ENCODE assay signal across 23 cellular contexts in genomic region chr1:53517109-53517508, GRCh38. TPM values are rescaled to one million over a fixed set of nuclear protein-coding genes. Genes with fewer than 3 reads are reported as not detected.
"Had no signal": no experiment of that assay in that cellular context is flagged by ENCODE, and none has a peak within 500 bp of the region (broad histone marks: within the 10 kb centered on the region; RNA-seq: fewer than 3 reads in every experiment).

No MANE protein-coding gene starts in this region.

- DNase-seq: effector memory CD8-positive, alpha-beta T cell; esophagus squamous epithelium; foreskin fibroblast; immature natural killer cell; left cardiac atrium; left ventricle myocardium inferior; lower lobe of right lung; mesenchymal stem cell; naive B cell; posterior cingulate gyrus; small intestine; stimulated activated CD4-positive, alpha-beta T cell treated with anti-CD3 and anti-CD28 coated beads, Interleukin-12 subunit alpha, Interleukin-12 subunit beta, amount 100 ng/mL, for 4 hours; stimulated activated CD4-positive, alpha-beta T cell treated with anti-CD3 and anti-CD28 coated beads, Interleukin-2, amount 100 ng/mL, for 48 hours; stimulated activated naive CD4-positive, alpha-beta T cell treated with Interleukin-2 at 50 U/mL for 16 hours; thyroid gland; uterus had no signal

- H3K9me3 Mint-ChIP-seq: effector memory CD8-positive, alpha-beta T cell; immature natural killer cell; naive B cell; nephron had no signal

- H3K27ac ChIP-seq: esophagus squamous epithelium, gastroesophageal sphincter, left ventricle myocardium inferior, lower lobe of right lung, suprapubic skin, thyroid gland, upper lobe of left lung, uterus had no signal

- ATAC-seq: effector memory CD8-positive, alpha-beta T cell; gastroesophageal sphincter; left cardiac atrium; lower lobe of right lung had no signal

- H3K4me1 Mint-ChIP-seq: immature natural killer cell, naive B cell had no signal

- H3K4me3 Mint-ChIP-seq: effector memory CD8-positive, alpha-beta T cell; immature natural killer cell; naive B cell; nephron had no signal

- H3K27me3 ChIP-seq: esophagus squamous epithelium, gastroesophageal sphincter, suprapubic skin, thyroid gland, upper lobe of left lung, uterus had no signal

- H3K4me1 ChIP-seq: gastroesophageal sphincter, lower lobe of right lung, thyroid gland had no signal

- H3K27ac Mint-ChIP-seq: effector memory CD8-positive, alpha-beta T cell; immature natural killer cell; naive B cell; nephron had no signal

- H3K36me3 Mint-ChIP-seq: immature natural killer cell, naive B cell had no signal

- H3K36me3 ChIP-seq: esophagus squamous epithelium, gastroesophageal sphincter, left ventricle myocardium inferior, lower lobe of right lung, suprapubic skin, thyroid gland, upper lobe of left lung, uterus had no signal

- H3K9me3 ChIP-seq: esophagus squamous epithelium, gastroesophageal sphincter, left ventricle myocardium inferior, lower lobe of right lung, suprapubic skin, thyroid gland, upper lobe of left lung, uterus had no signal

- H3K4me3 ChIP-seq: esophagus squamous epithelium, gastroesophageal sphincter, left ventricle myocardium inferior, lower lobe of right lung, suprapubic skin, thyroid gland, upper lobe of left lung, uterus had no signal

RNA-seq across cellular contexts. Expression of gene DMRTB1, which starts 57.9 kb away (rescaled TPM):
- total RNA-seq: epithelial cell of proximal tubule, esophagus squamous epithelium, gastroesophageal sphincter, left cardiac atrium, left ventricle myocardium inferior, lower lobe of right lung, osteocyte, pulmonary artery endothelial cell, suprapubic skin, upper lobe of left lung, uterus had no signal
